In the genomic region with DNA sequence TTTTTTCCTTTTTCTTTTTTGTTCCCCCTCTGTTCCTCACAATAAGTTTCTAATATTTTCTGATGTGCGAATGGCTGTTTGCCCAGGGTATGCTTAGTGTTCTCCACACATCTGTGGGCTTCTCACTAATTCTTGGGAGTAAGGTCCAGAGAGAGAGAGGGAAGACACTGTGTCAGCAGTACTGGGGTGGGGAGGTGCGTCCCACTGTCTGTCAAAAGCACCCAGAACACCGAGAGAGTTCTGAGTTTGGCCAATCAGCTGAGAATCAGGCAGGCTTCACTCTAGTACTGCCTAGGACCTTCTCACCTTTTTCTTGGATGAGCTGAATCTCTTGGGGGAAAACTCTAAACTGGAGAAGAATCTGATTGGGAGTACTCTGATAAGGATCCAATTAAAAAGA, we compare ENCODE assay signal across 19 cellular contexts.
DNase-seq lines count a peak whose midpoint lies in the region; ATAC-seq and TF ChIP-seq lines count a peak whose summit lies in the region.
"Had no signal": no experiment of that assay in that cellular context is flagged by ENCODE, and none has a peak within 500 bp of the region (broad histone marks: within the 10 kb centered on the region; RNA-seq: fewer than 3 reads in every experiment).

No MANE protein-coding gene starts in this region.

- H3K4me3 Mint-ChIP-seq in T-helper 17 cell (no peak overlapping the region), glutamatergic neuron (ENCODE audit: unreplicated experiment) (no peak overlapping the region)
- H3K4me3 Mint-ChIP-seq: activated naive CD4-positive, alpha-beta T cell treated with anti-CD3 and anti-CD28 coated beads for 36 hours; GM23338; natural killer cell; T-helper 2 cell treated with Interferon-gamma antibody and Interleukin-4, amounts not matched to agents 5 μg/mL and 100 μg/mL, for 36 hours had no signal

- H3K36me3 ChIP-seq in psoas muscle (ENCODE audit: insufficient read depth in 1 of 2, low read depth in 1 of 2): peaks cover 12 to 66% of the 10 kb centered on the region in 2 donors
- H3K36me3 ChIP-seq in A673 (ENCODE audit: insufficient read depth, low read length, poor library complexity, severe bottlenecking): no peaks in the 10 kb centered on the region
- H3K36me3 ChIP-seq: ovary had no signal

- H3K27ac ChIP-seq in psoas muscle (peak overlapping the region; percentile 3), A673 (ENCODE audit: low read depth, low read length, poor library complexity, severe bottlenecking) (no peak overlapping the region)
- H3K27ac ChIP-seq: ovary, SK-N-MC had no signal

- H3K27me3 ChIP-seq in psoas muscle (ENCODE audit: insufficient read depth in 3 of 3, low read length in 2 of 3) (no peaks in the 10 kb centered on the region), A673 (replicated peaks; ENCODE audit: insufficient read depth, low read depth, low read length, poor library complexity) (no peaks in the 10 kb centered on the region)
- H3K27me3 ChIP-seq: cardiac muscle cell, ovary, upper lobe of left lung had no signal

- CTCF ChIA-PET in A673 (lab: Charles Lee): no interaction called here

- DNase-seq in DMS 273 (lab: John Stamatoyannopoulos, UW; ENCODE audit: unreplicated experiment): peak; percentile 72
- DNase-seq in DMS 273 treated with DMSO at 0.1 percent for 48 hours (lab: John Stamatoyannopoulos, UW): no peak
- no peak for DNase-seq in T-helper 17 cell
- DNase-seq in glutamatergic neuron: no peak
- DNase-seq in psoas muscle: no peak
- DNase-seq in A673 (ENCODE audit: low spot score): no peak
- no peak for DNase-seq in stimulated activated CD4-positive, alpha-beta T cell treated with anti-CD3 and anti-CD28 coated beads, Interleukin-15, amount 100 ng/mL, for 24 hours
- DNase-seq in dermis blood vessel endothelial cell: no peak
- DNase-seq: 8988T; activated CD4-positive, alpha-beta T cell treated with anti-CD3 and anti-CD28 coated beads for 48 hours; activated naive CD4-positive, alpha-beta T cell treated with anti-CD3 and anti-CD28 coated beads for 36 hours; natural killer cell; ovary; stimulated activated naive CD8-positive, alpha-beta T cell treated with anti-CD3 and anti-CD28 coated beads, Interleukin-15, Interleukin-2, amounts not matched to agents 100 U/mL and 50 U/mL, for 24 hours had no signal

- H3K36me3 Mint-ChIP-seq in T-helper 17 cell (ENCODE audit: low read depth) (peaks cover 7% of the 10 kb centered on the region), glutamatergic neuron (ENCODE audit: unreplicated experiment) (peaks cover 6% of the 10 kb centered on the region)

- intact Hi-C loops in psoas muscle (cut with DNase I): no loop called here
- intact Hi-C loops in A673 (cut with micrococcal nuclease; ENCODE audit: unreplicated experiment): no loop called here

- no peak overlapping the region for H3K4me3 ChIP-seq in psoas muscle
- H3K4me3 ChIP-seq in A673 (ENCODE audit: low read depth, low read length, poor library complexity, severe bottlenecking): no peak overlapping the region
- H3K4me3 ChIP-seq: cardiac muscle cell, GM23338, ovary, SK-N-MC, upper lobe of left lung had no signal

- H3K27me3 Mint-ChIP-seq in T-helper 17 cell (no peaks in the 10 kb centered on the region), glutamatergic neuron (ENCODE audit: unreplicated experiment) (peaks cover 8% of the 10 kb centered on the region)

- H3K4me1 Mint-ChIP-seq in T-helper 17 cell (peaks cover 5% of the 10 kb centered on the region), glutamatergic neuron (ENCODE audit: low read depth, unreplicated experiment) (peaks cover 28% of the 10 kb centered on the region)

- no TSS peak for BruUV-seq in A673 (replicated peaks; lab: Mats Ljungman, UMichigan)

- peaks cover 17% of the 10 kb centered on the region for H3K4me1 ChIP-seq in psoas muscle
- H3K4me1 ChIP-seq in A673 (ENCODE audit: insufficient read depth, low read length, poor library complexity, severe bottlenecking): no peaks in the 10 kb centered on the region
- H3K4me1 ChIP-seq: upper lobe of left lung had no signal

- H3K9me3 Mint-ChIP-seq in glutamatergic neuron (ENCODE audit: unreplicated experiment): peaks cover 12% of the 10 kb centered on the region
- H3K9me3 Mint-ChIP-seq: activated naive CD4-positive, alpha-beta T cell treated with anti-CD3 and anti-CD28 coated beads for 36 hours; GM23338; natural killer cell; T-helper 2 cell treated with Interferon-gamma antibody and Interleukin-4, amounts not matched to agents 5 μg/mL and 100 μg/mL, for 36 hours had no signal

- H3K9me3 ChIP-seq in T-helper 17 cell (ENCODE audit: control insufficient read depth, low read length, poor library complexity, severe bottlenecking) (no peaks in the 10 kb centered on the region), psoas muscle (no peaks in the 10 kb centered on the region), A673 (ENCODE audit: low read depth, low read length, poor library complexity, severe bottlenecking) (no peaks in the 10 kb centered on the region)
- H3K9me3 ChIP-seq: ovary, upper lobe of left lung had no signal

- POLR2A ChIA-PET in A673 (lab: Charles Lee; ENCODE audit: low non-redundant PET): no interaction called here

- WGBS in psoas muscle, 3 donors: 53 to 75% (median 64%) methylated on average over 3 of the region's 3 CpGs

- ATAC-seq in T-helper 17 cell: peak; percentile 9
- peak in 3 of 4 donors; percentile 9 to 26 (median 21) for ATAC-seq in psoas muscle
- ATAC-seq: GM23338; stimulated activated naive CD8-positive, alpha-beta T cell treated with anti-CD3 and anti-CD28 coated beads, Interleukin-15, Interleukin-2, amounts not matched to agents 100 U/mL and 50 U/mL, for 24 hours had no signal

- TF ChIP-seq CTCF in glutamatergic neuron (IDR thresholded peaks at IDR 0.05; ENCODE audit: partially characterized antibody, unreplicated experiment): no peak
- TF ChIP-seq CTCF in psoas muscle (IDR thresholded peaks at IDR 0.05): no peak
- no peak for TF ChIP-seq CTCF in A673 (conservative IDR thresholded peaks at IDR 0.05; ENCODE audit: low read depth, low read length)

- no peak overlapping the region for H3K27ac Mint-ChIP-seq in T-helper 17 cell
- H3K27ac Mint-ChIP-seq in glutamatergic neuron (ENCODE audit: unreplicated experiment): peak overlapping the region; percentile 12
- H3K27ac Mint-ChIP-seq: activated naive CD4-positive, alpha-beta T cell treated with anti-CD3 and anti-CD28 coated beads for 36 hours; GM23338; natural killer cell; T-helper 2 cell treated with Interferon-gamma antibody and Interleukin-4, amounts not matched to agents 5 μg/mL and 100 μg/mL, for 36 hours had no signal
